ENCODE assay signal across 15 cellular contexts in the genomic region with DNA sequence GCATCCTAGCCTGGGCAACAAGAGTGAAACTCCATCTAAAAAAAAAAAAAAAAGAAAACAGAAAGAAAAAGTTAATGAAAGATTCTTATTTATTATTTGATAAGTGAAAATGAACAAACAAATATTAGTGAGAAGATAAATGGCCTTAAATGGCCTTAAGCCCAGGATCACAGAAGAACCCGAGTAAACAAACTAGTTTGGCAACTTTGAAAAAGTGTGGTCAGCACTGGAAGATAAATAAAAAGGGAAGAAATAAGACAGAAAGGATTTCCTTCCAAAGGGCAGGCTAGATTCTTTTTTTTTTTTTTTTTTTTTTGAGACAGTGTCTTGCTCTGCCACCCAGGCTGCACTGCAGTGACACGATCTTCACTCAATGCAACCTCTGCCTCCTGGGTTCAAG.
A peak's percentile ranks its signal among the peaks of the same experiment; 100 is the strongest.
DNase-seq lines count a peak whose midpoint lies in the region; ATAC-seq, FAIRE-seq and TF ChIP-seq lines count a peak whose summit lies in the region.
"Had no signal": no experiment of that assay in that cellular context is flagged by ENCODE, and none has a peak within 500 bp of the region (broad histone marks: within the 10 kb centered on the region; RNA-seq: fewer than 3 reads in every experiment).

No MANE protein-coding gene starts in this region.

- CTCF ChIA-PET in HepG2 (lab: Yijun Ruan, JAX; ENCODE audit: low intra/inter-chr PET ratio, low total read pairs): no interaction called here

- H3K27ac Mint-ChIP-seq in osteocyte (ENCODE audit: unreplicated experiment): no peak overlapping the region

- no peak overlapping the region for H3K27ac ChIP-seq in right lobe of liver
- H3K27ac ChIP-seq in HepG2 (ENCODE audit: extremely low read length, insufficient read depth, low read length): no peak overlapping the region
- H3K27ac ChIP-seq in kidney (ENCODE audit: low read depth in 2 of 2, low read length in 2 of 2): no peak overlapping the region

- peaks cover 0 to 24% (median 8%) of the 10 kb centered on the region in 4 donors for H3K4me1 ChIP-seq in right lobe of liver
- H3K4me1 ChIP-seq in HepG2 (ENCODE audit: insufficient read depth, low read length): peaks cover 5% of the 10 kb centered on the region; the same call in 1 of the 2 replicates
- H3K4me1 ChIP-seq in kidney (ENCODE audit: control insufficient read depth in 1 of 2, insufficient read depth in 1 of 2, low read depth in 1 of 2, low read length in 2 of 2): no peaks in the 10 kb centered on the region
- H3K4me1 ChIP-seq: HAP-1 had no signal

- H3K4me2 ChIP-seq in HepG2 (ENCODE audit: low read depth, low read length): no peak overlapping the region

- H3K36me3 ChIP-seq in right lobe of liver (no peaks in the 10 kb centered on the region), HepG2 (replicated peaks in 1 of 2; ENCODE audit: control insufficient read depth in 1 of 2, insufficient read depth in 2 of 2, low read length in 2 of 2) (no peaks in the 10 kb centered on the region), bronchial epithelial cell (ENCODE audit: control insufficient read depth, insufficient read depth, low read length) (no peaks in the 10 kb centered on the region), kidney (ENCODE audit: control insufficient read depth in 1 of 2, insufficient read depth in 2 of 2, low read length in 2 of 2) (no peaks in the 10 kb centered on the region)
- H3K36me3 ChIP-seq: HAP-1 had no signal

- no peaks in the 10 kb centered on the region for H3K9me3 ChIP-seq in right lobe of liver
- no peaks in the 10 kb centered on the region for H3K9me3 ChIP-seq in HepG2 (ENCODE audit: low read length)
- H3K9me3 ChIP-seq in kidney (ENCODE audit: control insufficient read depth in 1 of 2, low read length in 2 of 2): no peaks in the 10 kb centered on the region
- H3K9me3 ChIP-seq: HAP-1 had no signal

- no TSS peak for BruUV-seq in HepG2 (replicated peaks; lab: Mats Ljungman, UMichigan)

- DNase-seq in right lobe of liver (no peak), HepG2 (ENCODE audit: low spot score) (no peak), HT-29 (ENCODE audit: low spot score) (peak; percentile 57), bronchial epithelial cell (ENCODE audit: low read depth) (peak; percentile 57), osteocyte (ENCODE audit: extremely low spot score, unreplicated experiment) (no peak), kidney (no peak)
- no peak for DNase-seq in activated T-cell treated with anti-CD3 and anti-CD28 coated beads, Interleukin-2, amount 50 U/mL, for 48 hours
- DNase-seq: ACHN, C1 segment of cervical spinal cord, GDM1, NCI-H1436 treated with DMSO at 0.1 percent for 48 hours, NCI-H2029 treated with DMSO at 0.1 percent for 48 hours, NCI-H2171, T-helper 1 cell had no signal

- TF ChIP-seq POLR2A in right lobe of liver (IDR thresholded peaks at IDR 0.05): no peak
- TF ChIP-seq POLR2A in HepG2 (IDR thresholded peaks at IDR 0.05; ENCODE audit: insufficient read depth in 1 of 2, low read depth in 2 of 2, low read length in 2 of 2): no peak

- H3K9me3 Mint-ChIP-seq in osteocyte (ENCODE audit: unreplicated experiment): no peaks in the 10 kb centered on the region

- no peaks in the 10 kb centered on the region for H3K36me3 Mint-ChIP-seq in osteocyte (ENCODE audit: unreplicated experiment)

- H3K27me3 ChIP-seq in right lobe of liver (no peaks in the 10 kb centered on the region), HepG2 (ENCODE audit: control insufficient read depth in 1 of 2, insufficient read depth in 2 of 2, low read length in 2 of 2) (no peaks in the 10 kb centered on the region; a peak in 1 of 5 replicates), bronchial epithelial cell (ENCODE audit: control insufficient read depth, insufficient read depth, low read length) (no peaks in the 10 kb centered on the region)

- H3K4me3 ChIP-seq in right lobe of liver (no peak overlapping the region), HepG2 (replicated peaks in 1 of 3; ENCODE audit: insufficient read depth in 1 of 3, low read depth in 2 of 3, low read length in 3 of 3) (no peak overlapping the region), bronchial epithelial cell (ENCODE audit: low read depth, low read length) (no peak overlapping the region), kidney (ENCODE audit: low read length in 2 of 2) (no peak overlapping the region)
- H3K4me3 ChIP-seq: HAP-1 had no signal

- ATAC-seq in right lobe of liver (peak; percentile 61 to 82 (median 72)), HepG2 (no peak)

- H2AFZ ChIP-seq in HepG2 (ENCODE audit: low read length): no peak overlapping the region

- intact Hi-C loops in right lobe of liver (cut with DNase I) (no loop called here), HepG2 (cut with micrococcal nuclease; ENCODE audit: unreplicated experiment) (no loop called here), kidney (cut with DNase I) (no loop called here)

- TF ChIP-seq EP300 in HepG2 (IDR thresholded peaks at IDR 0.05; ENCODE audit: low read depth in 2 of 2, low read length in 2 of 2) (no peak), HepG2 (CRISPR knock-in tag; IDR thresholded peaks at IDR 0.05; ENCODE audit: borderline replicate concordance) (no peak)

- no peak for TF ChIP-seq RAD21 in HepG2 (CRISPR knock-in tag; IDR thresholded peaks at IDR 0.05)

- POLR2A ChIA-PET in HepG2 (lab: Yijun Ruan, JAX): no interaction called here

- no peak overlapping the region for H3K4me3 Mint-ChIP-seq in osteocyte (ENCODE audit: unreplicated experiment)

- H3K79me2 ChIP-seq in HepG2 (ENCODE audit: insufficient read depth, low read length): no peaks in the 10 kb centered on the region

- H4K20me1 ChIP-seq in HepG2 (ENCODE audit: insufficient read depth, low read length): no peaks in the 10 kb centered on the region

- TF ChIP-seq CTCF in right lobe of liver (IDR thresholded peaks at IDR 0.05) (no peak), HepG2 (CRISPR knock-in tag; IDR thresholded peaks at IDR 0.05) (no peak), bronchial epithelial cell (IDR thresholded peaks at IDR 0.05; ENCODE audit: insufficient read depth, low read length, severe bottlenecking) (no peak), osteocyte (IDR thresholded peaks at IDR 0.05) (no peak), kidney (IDR thresholded peaks at IDR 0.05; ENCODE audit: borderline replicate concordance, extremely low read depth, insufficient read depth) (no peak)

- no peak for FAIRE-seq in HepG2 (lab: Jason Lieb, UNC)
- FAIRE-seq in bronchial epithelial cell (lab: Jason Lieb, UNC): no peak
- FAIRE-seq in kidney (lab: Jason Lieb, UNC): no peak

- no peak overlapping the region for H3K9ac ChIP-seq in HepG2 (ENCODE audit: insufficient read depth, low read depth, low read length)
- H3K9ac ChIP-seq in kidney (ENCODE audit: low read length in 2 of 2): no peak overlapping the region

- 7% methylated on average over 2 of the region's 2 CpGs for WGBS in right lobe of liver (ENCODE audit: insufficient coverage, low coverage, low lambda C conversion rate, missing lambda C conversion rate)
- WGBS in HepG2 (ENCODE audit: low lambda C conversion rate): 2% methylated on average over 2 of the region's 2 CpGs

- H3K4me1 Mint-ChIP-seq in osteocyte (ENCODE audit: unreplicated experiment): no peaks in the 10 kb centered on the region

- H3K27me3 Mint-ChIP-seq in osteocyte (ENCODE audit: unreplicated experiment): peaks cover 3% of the 10 kb centered on the region

- in situ Hi-C loops in HepG2 (cut with HindIII; ENCODE audit: extremely low pct_ligation_motif_present, low pct_unique_long_range_greater_than_20kb): no loop called here

TF ChIP-seq in HepG2, 621 proteins besides CTCF, POLR2A, EP300 and RAD21 (continues in another document):
- TF ChIP-seq SIX1 (CRISPR knock-in tag; IDR thresholded peaks at IDR 0.05; ENCODE audit: borderline replicate concordance): no peak
- TF ChIP-seq, protein P1, sequence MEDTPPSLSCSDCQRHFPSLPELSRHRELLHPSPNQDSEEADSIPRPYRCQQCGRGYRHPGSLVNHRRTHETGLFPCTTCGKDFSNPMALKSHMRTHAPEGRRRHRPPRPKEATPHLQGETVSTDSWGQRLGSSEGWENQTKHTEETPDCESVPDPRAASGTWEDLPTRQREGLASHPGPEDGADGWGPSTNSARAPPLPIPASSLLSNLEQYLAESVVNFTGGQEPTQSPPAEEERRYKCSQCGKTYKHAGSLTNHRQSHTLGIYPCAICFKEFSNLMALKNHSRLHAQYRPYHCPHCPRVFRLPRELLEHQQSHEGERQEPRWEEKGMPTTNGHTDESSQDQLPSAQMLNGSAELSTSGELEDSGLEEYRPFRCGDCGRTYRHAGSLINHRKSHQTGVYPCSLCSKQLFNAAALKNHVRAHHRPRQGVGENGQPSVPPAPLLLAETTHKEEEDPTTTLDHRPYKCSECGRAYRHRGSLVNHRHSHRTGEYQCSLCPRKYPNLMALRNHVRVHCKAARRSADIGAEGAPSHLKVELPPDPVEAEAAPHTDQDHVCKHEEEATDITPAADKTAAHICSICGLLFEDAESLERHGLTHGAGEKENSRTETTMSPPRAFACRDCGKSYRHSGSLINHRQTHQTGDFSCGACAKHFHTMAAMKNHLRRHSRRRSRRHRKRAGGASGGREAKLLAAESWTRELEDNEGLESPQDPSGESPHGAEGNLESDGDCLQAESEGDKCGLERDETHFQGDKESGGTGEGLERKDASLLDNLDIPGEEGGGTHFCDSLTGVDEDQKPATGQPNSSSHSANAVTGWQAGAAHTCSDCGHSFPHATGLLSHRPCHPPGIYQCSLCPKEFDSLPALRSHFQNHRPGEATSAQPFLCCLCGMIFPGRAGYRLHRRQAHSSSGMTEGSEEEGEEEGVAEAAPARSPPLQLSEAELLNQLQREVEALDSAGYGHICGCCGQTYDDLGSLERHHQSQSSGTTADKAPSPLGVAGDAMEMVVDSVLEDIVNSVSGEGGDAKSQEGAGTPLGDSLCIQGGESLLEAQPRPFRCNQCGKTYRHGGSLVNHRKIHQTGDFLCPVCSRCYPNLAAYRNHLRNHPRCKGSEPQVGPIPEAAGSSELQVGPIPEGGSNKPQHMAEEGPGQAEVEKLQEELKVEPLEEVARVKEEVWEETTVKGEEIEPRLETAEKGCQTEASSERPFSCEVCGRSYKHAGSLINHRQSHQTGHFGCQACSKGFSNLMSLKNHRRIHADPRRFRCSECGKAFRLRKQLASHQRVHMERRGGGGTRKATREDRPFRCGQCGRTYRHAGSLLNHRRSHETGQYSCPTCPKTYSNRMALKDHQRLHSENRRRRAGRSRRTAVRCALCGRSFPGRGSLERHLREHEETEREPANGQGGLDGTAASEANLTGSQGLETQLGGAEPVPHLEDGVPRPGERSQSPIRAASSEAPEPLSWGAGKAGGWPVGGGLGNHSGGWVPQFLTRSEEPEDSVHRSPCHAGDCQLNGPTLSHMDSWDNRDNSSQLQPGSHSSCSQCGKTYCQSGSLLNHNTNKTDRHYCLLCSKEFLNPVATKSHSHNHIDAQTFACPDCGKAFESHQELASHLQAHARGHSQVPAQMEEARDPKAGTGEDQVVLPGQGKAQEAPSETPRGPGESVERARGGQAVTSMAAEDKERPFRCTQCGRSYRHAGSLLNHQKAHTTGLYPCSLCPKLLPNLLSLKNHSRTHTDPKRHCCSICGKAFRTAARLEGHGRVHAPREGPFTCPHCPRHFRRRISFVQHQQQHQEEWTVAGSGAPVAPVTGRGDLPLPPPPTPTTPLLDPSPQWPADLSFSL (CRISPR knock-in tag; IDR thresholded peaks at IDR 0.05): no peak

Comparison
In these comparisons a context has a peak if more than half of its experiments do, and no peak if none do; other contexts are left out.
1. DNase-seq: peak in HT-29 (single experiment) and bronchial epithelial cell (single experiment); none in right lobe of liver (0 of 3), HepG2 (single experiment), osteocyte (single experiment), activated T-cell treated with anti-CD3 and anti-CD28 coated beads, Interleukin-2, amount 50 U/mL, for 48 hours (0 of 2) and kidney (single experiment).